16 cellular contexts compared by ENCODE assay signal in the genomic region with DNA sequence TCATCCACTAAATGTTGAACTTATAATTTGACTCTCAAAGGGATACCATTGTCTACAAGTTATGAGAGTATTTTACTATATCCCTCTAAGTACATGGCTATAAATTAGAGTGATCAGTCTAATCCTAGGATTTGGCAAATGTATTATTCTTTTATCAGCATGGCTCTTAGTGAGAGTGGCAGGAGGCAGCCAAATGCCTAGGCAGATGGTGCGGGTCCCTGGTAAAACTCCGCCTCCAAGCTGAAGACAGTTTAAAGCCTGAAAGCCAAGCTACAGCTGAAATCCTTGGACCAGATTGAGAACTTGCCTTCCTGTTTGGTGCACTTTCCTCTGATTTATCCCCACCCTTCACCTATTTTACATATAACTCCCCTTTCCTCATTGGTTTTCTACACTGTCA.
DNase-seq lines count a peak whose midpoint lies in the region; ATAC-seq and TF ChIP-seq lines count a peak whose summit lies in the region.
"Had no signal": no experiment of that assay in that cellular context is flagged by ENCODE, and none has a peak within 500 bp of the region (broad histone marks: within the 10 kb centered on the region; RNA-seq: fewer than 3 reads in every experiment).

No MANE protein-coding gene starts in this region.

- no peaks in the 10 kb centered on the region for H3K36me3 ChIP-seq in A673 (ENCODE audit: insufficient read depth, low read length, poor library complexity, severe bottlenecking)

- H3K9me3 Mint-ChIP-seq in activated naive CD4-positive, alpha-beta T cell treated with anti-CD3 and anti-CD28 coated beads for 36 hours: no peaks in the 10 kb centered on the region
- H3K9me3 Mint-ChIP-seq: CD4-positive, alpha-beta T cell had no signal

- intact Hi-C loops in A673 (cut with micrococcal nuclease; ENCODE audit: unreplicated experiment): no loop called here
- intact Hi-C loops in activated naive CD4-positive, alpha-beta T cell treated with anti-CD3 and anti-CD28 coated beads for 36 hours (cut with micrococcal nuclease): no loop called here
- intact Hi-C loops in sciatic nerve (cut with DNase I): no loop called here

- no TSS peak for BruUV-seq in A673 (replicated peaks; lab: Mats Ljungman, UMichigan)

- POLR2A ChIA-PET in A673 (lab: Charles Lee; ENCODE audit: low non-redundant PET) (no interaction called here), GM10248 (lab: Yijun Ruan, JAX) (no interaction called here)

- H3K9me3 ChIP-seq in A673 (ENCODE audit: low read depth, low read length, poor library complexity, severe bottlenecking): no peaks in the 10 kb centered on the region
- H3K9me3 ChIP-seq: Caco-2 had no signal

- ATAC-seq in HG03457 (IDR thresholded peaks at IDR 0.05; ENCODE audit: unreplicated experiment) (no peak), sciatic nerve (no peak)

- H3K27me3 ChIP-seq in A673 (replicated peaks; ENCODE audit: insufficient read depth, low read depth, low read length, poor library complexity): peaks cover 13% of the 10 kb centered on the region

- H3K27me3 Mint-ChIP-seq in activated naive CD4-positive, alpha-beta T cell treated with anti-CD3 and anti-CD28 coated beads for 36 hours (ENCODE audit: low read depth): peaks cover 8% of the 10 kb centered on the region
- H3K27me3 Mint-ChIP-seq: CD4-positive, alpha-beta T cell had no signal

- H3K27ac ChIP-seq in A673 (ENCODE audit: low read depth, low read length, poor library complexity, severe bottlenecking): no peak overlapping the region

- DNase-seq in A673 (ENCODE audit: low spot score): peak; percentile 40
- peak; percentile 80 for DNase-seq in G401 (ENCODE audit: low spot score)
- peak; percentile 81 to 98 for DNase-seq in NCI-H524 (lab: John Stamatoyannopoulos, UW)
- peak; percentile 71 for DNase-seq in cerebellar cortex (ENCODE audit: low spot score)
- DNase-seq in GM10248 (ENCODE audit: extremely low spot score): no peak
- no peak for DNase-seq in activated naive CD4-positive, alpha-beta T cell treated with anti-CD3 and anti-CD28 coated beads for 36 hours
- DNase-seq in sciatic nerve (ENCODE audit: low spot score): no peak
- DNase-seq: Caco-2; CD4-positive, alpha-beta T cell; KG1; MV-4-11; NCI-H1930; NCI-H510A treated with DMSO at 0.1 percent for 48 hours; NK-92 treated with Interleukin-12 subunit alpha and Interleukin-12 subunit beta, amount 100 ng/mL, for 24 hours; Right ventricle myocardium superior had no signal

- no peaks in the 10 kb centered on the region for H3K4me1 Mint-ChIP-seq in activated naive CD4-positive, alpha-beta T cell treated with anti-CD3 and anti-CD28 coated beads for 36 hours (ENCODE audit: low read depth)

- no peak overlapping the region for H3K4me3 Mint-ChIP-seq in activated naive CD4-positive, alpha-beta T cell treated with anti-CD3 and anti-CD28 coated beads for 36 hours
- H3K4me3 Mint-ChIP-seq: CD4-positive, alpha-beta T cell had no signal

- in situ Hi-C loops in G401 (cut with HindIII; ENCODE audit: low sequenced_read_pairs): no loop called here

- no peak overlapping the region for H3K4me3 ChIP-seq in A673 (ENCODE audit: low read depth, low read length, poor library complexity, severe bottlenecking)

- H3K36me3 Mint-ChIP-seq in activated naive CD4-positive, alpha-beta T cell treated with anti-CD3 and anti-CD28 coated beads for 36 hours (ENCODE audit: low read depth): no peaks in the 10 kb centered on the region

- CTCF ChIA-PET in A673 (lab: Charles Lee) (no interaction called here), GM10248 (lab: Yijun Ruan, JAX) (interaction anchor here (1.3 kb wide), 1 partner anchor 12 kb away, joined by 3 read pairs; no protein-coding TSS in a partner anchor)
- CTCF ChIA-PET in activated naive CD4-positive, alpha-beta T cell treated with anti-CD3 and anti-CD28 coated beads for 36 hours (lab: Charles Lee): no interaction called here

- TF ChIP-seq CTCF in A673 (conservative IDR thresholded peaks at IDR 0.05; ENCODE audit: low read depth, low read length) (no peak), GM10248 (IDR thresholded peaks at IDR 0.05; ENCODE audit: control extremely low read depth, extremely low read depth, low read depth, missing control alignments) (no peak)

- no peak overlapping the region for H3K27ac Mint-ChIP-seq in activated naive CD4-positive, alpha-beta T cell treated with anti-CD3 and anti-CD28 coated beads for 36 hours
- H3K27ac Mint-ChIP-seq: CD4-positive, alpha-beta T cell had no signal

- H3K4me1 ChIP-seq in A673 (ENCODE audit: insufficient read depth, low read length, poor library complexity, severe bottlenecking): no peaks in the 10 kb centered on the region

Comparison
In these comparisons a context has a peak if more than half of its experiments do, and no peak if none do; other contexts are left out.
1. DNase-seq: peak in A673 (single experiment), G401 (single experiment), NCI-H524 (2 of 2) and cerebellar cortex (single experiment); none in GM10248 (single experiment), activated naive CD4-positive, alpha-beta T cell treated with anti-CD3 and anti-CD28 coated beads for 36 hours (single experiment) and sciatic nerve (single experiment).